1 cellular context compared by ENCODE assay signal in genomic region chr1:165395522-165396300, GRCh38.
TF ChIP-seq lines count a peak whose summit lies in the region.

No MANE protein-coding gene starts in this region.

TF ChIP-seq in GM12878, 131 proteins besides CTCF, POLR2A, EP300 and RAD21:
- TF ChIP-seq E2F8 (IDR thresholded peaks at IDR 0.05; ENCODE audit: low read depth, partially characterized antibody) (no peak), REST (IDR thresholded peaks at IDR 0.05; ENCODE audit: low read depth, low read length) (no peak), KAT2A (conservative IDR thresholded peaks at IDR 0.05; ENCODE audit: control insufficient read depth, low read depth, low read length) (no peak), SREBF1 (IDR thresholded peaks at IDR 0.05; ENCODE audit: low read length) (no peak), SUZ12 (IDR thresholded peaks at IDR 0.05; ENCODE audit: unreplicated experiment) (no peak), LARP7 (IDR thresholded peaks at IDR 0.05) (no peak), CBFB (IDR thresholded peaks at IDR 0.05; ENCODE audit: low read depth) (no peak), POLR2AphosphoS5 (IDR thresholded peaks at IDR 0.05; ENCODE audit: low read length) (no peak)
TF ChIP-seq in GM12878: peak in this region for 0.
